In genomic region chr12:50734409-50735263, GRCh38 we compare ENCODE assay signal across 8 cellular contexts. TPM values are rescaled to one million over a fixed set of nuclear protein-coding genes. Genes with fewer than 3 reads are reported as not detected.
DNase-seq lines count a peak whose midpoint lies in the region; ATAC-seq and TF ChIP-seq lines count a peak whose summit lies in the region.

No MANE protein-coding gene starts in this region.

- H3K9me3 ChIP-seq in HCT116 (ENCODE audit: control insufficient read depth in 1 of 2, insufficient read depth in 1 of 2, low read depth in 1 of 2, low read length in 2 of 2) = no peaks in the 10 kb centered on the region

- TF ChIP-seq POLR2A in HCT116 (IDR thresholded peaks at IDR 0.05; ENCODE audit: borderline replicate concordance, extremely low read depth, insufficient read depth, insufficient read length) = no peak

- TF ChIP-seq CTCF in Calu3 (IDR thresholded peaks at IDR 0.05; ENCODE audit: unreplicated experiment) (peak; percentile 15), HCT116 (IDR thresholded peaks at IDR 0.05 in 2 of 3, conservative IDR thresholded peaks at IDR 0.05 in 1 of 3; ENCODE audit: borderline replicate concordance in 1 of 3, insufficient read depth in 1 of 3, low read depth in 2 of 3, low read length in 2 of 3) (peak; percentile 67 to 86 (median 84); a peak in 5 of 6 replicates), fibroblast of villous mesenchyme (IDR thresholded peaks at IDR 0.05; ENCODE audit: insufficient read depth, low read depth, low read length) (peak; percentile 71)

- no peaks in the 10 kb centered on the region for H3K27me3 Mint-ChIP-seq in Calu3 (ENCODE audit: unreplicated experiment)

- intact Hi-C loops in Calu3 (cut with micrococcal nuclease; ENCODE audit: unreplicated experiment) = no loop called here
- intact Hi-C loops in HCT116 (cut with micrococcal nuclease) = loop anchor here (1.0 kb wide), 1 partner anchor 230 kb away; the partner anchor contains the start of gene DIP2B

- peaks cover 13 to 21% of the 10 kb centered on the region in 2 experiments; a peak in 3 of 4 replicates for H3K36me3 ChIP-seq in HCT116 (ENCODE audit: control insufficient read depth in 1 of 2, insufficient read depth in 2 of 2, low read length in 2 of 2)

- no peak overlapping the region for H3K9ac ChIP-seq in HCT116 (ENCODE audit: low read length)

- no peak overlapping the region for H3K4me2 ChIP-seq in HCT116 (ENCODE audit: low read length)

- peaks cover 42% of the 10 kb centered on the region for H3K36me3 Mint-ChIP-seq in Calu3 (ENCODE audit: insufficient read depth, unreplicated experiment)

- POLR2A ChIA-PET in HCT116 (lab: Charles Lee) = no interaction called here

- no peaks in the 10 kb centered on the region for H3K27me3 ChIP-seq in HCT116 (ENCODE audit: insufficient read depth, low read length)

- no peak overlapping the region for H3K27ac Mint-ChIP-seq in Calu3 (ENCODE audit: unreplicated experiment)

- BruUV-seq in Calu3 (replicated peaks; lab: Mats Ljungman, UMichigan) (no TSS peak), HCT116 (replicated peaks; lab: Mats Ljungman, UMichigan) (no TSS peak)

- CTCF ChIA-PET in Calu3 (lab: Charles Lee) = no interaction called here
- CTCF ChIA-PET in HCT116 (lab: Charles Lee) = interaction anchor here (0.6 to 2.0 kb wide), 3 partner anchors 18 to 624 kb away, joined by 3 to 11 read pairs (median 3); partner anchors contain the start of gene DIP2B

- no peak overlapping the region for H3K27ac ChIP-seq in HCT116 (ENCODE audit: low read depth, low read length)

- RAD21 ChIA-PET in HCT116 (lab: Charles Lee; ENCODE audit: low non-redundant PET in 1 of 2, low total read pairs in 2 of 2, uncharacterized antibody in 2 of 2, unreplicated experiment in 2 of 2) = interaction anchor here in 1 of 2 experiments (0.7 kb wide), 1 partner anchor 230 kb away, joined by 3 read pairs; the partner anchor contains the start of gene DIP2B

- peak; percentile 5 for DNase-seq in Calu3
- peak; percentile 6 for DNase-seq in HCT116 (ENCODE audit: low read depth, low spot score)
- DNase-seq in fibroblast of villous mesenchyme (ENCODE audit: low read depth) = peak; percentile 43
- DNase-seq in pons (ENCODE audit: low spot score) = peak; percentile 48
- DNase-seq in T-helper 9 cell = no peak

- H3K4me3 Mint-ChIP-seq in Calu3 (ENCODE audit: low read depth, unreplicated experiment) = no peak overlapping the region

- H4K20me1 ChIP-seq in HCT116 (ENCODE audit: insufficient read depth) = no peaks in the 10 kb centered on the region

- H3K9me2 ChIP-seq in HCT116 (ENCODE audit: insufficient read depth) = no peaks in the 10 kb centered on the region

- H3K4me1 ChIP-seq in HCT116 (ENCODE audit: control insufficient read depth in 1 of 2, insufficient read depth in 2 of 2, low read length in 2 of 2) = peaks cover 0 to 8% of the 10 kb centered on the region in 2 experiments; a peak in 1 of 4 replicates

- ATAC-seq in HCT116 (peak; percentile 94), SK-N-SH treated with all-trans-retinoic acid at 6 μM for 48 hours (peak; percentile 91), GM21390 (IDR thresholded peaks at IDR 0.05; ENCODE audit: unreplicated experiment) (no peak), GM18907 (IDR thresholded peaks at IDR 0.05; ENCODE audit: unreplicated experiment) (no peak)

- peak; percentile 75 for TF ChIP-seq RAD21 in HCT116 (IDR thresholded peaks at IDR 0.05; ENCODE audit: low read depth)

- H2AFZ ChIP-seq in HCT116 (ENCODE audit: low read depth, low read length, poor library complexity, severe bottlenecking) = no peak overlapping the region

- H3K4me1 Mint-ChIP-seq in Calu3 (ENCODE audit: low read depth, unreplicated experiment) = no peaks in the 10 kb centered on the region

- no peaks in the 10 kb centered on the region for H3K79me2 ChIP-seq in HCT116 (ENCODE audit: insufficient read depth, low read length)

- H3K4me3 ChIP-seq in HCT116 (replicated peaks in 1 of 2; ENCODE audit: low read depth in 1 of 2, low read length in 2 of 2) (no peak overlapping the region), fibroblast of villous mesenchyme (ENCODE audit: low read depth, low read length) (no peak overlapping the region)

- H3K9me3 Mint-ChIP-seq in Calu3 (ENCODE audit: low read depth, unreplicated experiment) = no peaks in the 10 kb centered on the region

TF ChIP-seq in HCT116, 20 proteins besides CTCF, POLR2A, EP300 and RAD21 (continues in another document):
- no peak for TF ChIP-seq ZNF274 (IDR thresholded peaks at IDR 0.05; ENCODE audit: low read depth, low read length)
- TF ChIP-seq YY1 (IDR thresholded peaks at IDR 0.05; ENCODE audit: extremely low read depth, insufficient replicate concordance, low read depth, low read length) = no peak
- no peak for TF ChIP-seq EGR1 (IDR thresholded peaks at IDR 0.05; ENCODE audit: low read depth)
- no peak for TF ChIP-seq MAX (IDR thresholded peaks at IDR 0.05)
- TF ChIP-seq EZH2 (IDR thresholded peaks at IDR 0.05) = no peak
- TF ChIP-seq POLR2AphosphoS5 (IDR thresholded peaks at IDR 0.05; ENCODE audit: low read depth, low read length) = no peak
- TF ChIP-seq TCF7L2 (IDR thresholded peaks at IDR 0.05; ENCODE audit: borderline replicate concordance, extremely low read depth, insufficient read depth, insufficient read length) = no peak
- no peak for TF ChIP-seq ZFX (IDR thresholded peaks at IDR 0.05)
- TF ChIP-seq, protein P1, sequence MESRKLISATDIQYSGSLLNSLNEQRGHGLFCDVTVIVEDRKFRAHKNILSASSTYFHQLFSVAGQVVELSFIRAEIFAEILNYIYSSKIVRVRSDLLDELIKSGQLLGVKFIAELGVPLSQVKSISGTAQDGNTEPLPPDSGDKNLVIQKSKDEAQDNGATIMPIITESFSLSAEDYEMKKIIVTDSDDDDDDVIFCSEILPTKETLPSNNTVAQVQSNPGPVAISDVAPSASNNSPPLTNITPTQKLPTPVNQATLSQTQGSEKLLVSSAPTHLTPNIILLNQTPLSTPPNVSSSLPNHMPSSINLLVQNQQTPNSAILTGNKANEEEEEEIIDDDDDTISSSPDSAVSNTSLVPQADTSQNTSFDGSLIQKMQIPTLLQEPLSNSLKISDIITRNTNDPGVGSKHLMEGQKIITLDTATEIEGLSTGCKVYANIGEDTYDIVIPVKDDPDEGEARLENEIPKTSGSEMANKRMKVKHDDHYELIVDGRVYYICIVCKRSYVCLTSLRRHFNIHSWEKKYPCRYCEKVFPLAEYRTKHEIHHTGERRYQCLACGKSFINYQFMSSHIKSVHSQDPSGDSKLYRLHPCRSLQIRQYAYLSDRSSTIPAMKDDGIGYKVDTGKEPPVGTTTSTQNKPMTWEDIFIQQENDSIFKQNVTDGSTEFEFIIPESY (IDR thresholded peaks at IDR 0.05; ENCODE audit: extremely low read depth, insufficient replicate concordance, low read length) = no peak
- TF ChIP-seq CBX3 (IDR thresholded peaks at IDR 0.05; ENCODE audit: low read depth) = no peak
- TF ChIP-seq JUND (IDR thresholded peaks at IDR 0.05) = no peak
- TF ChIP-seq EZH2phosphoT487 (IDR thresholded peaks at IDR 0.05; ENCODE audit: borderline replicate concordance) = no peak

TF ChIP-seq in SK-N-SH treated with all-trans-retinoic acid at 6 μM for 48 hours, 23 proteins besides CTCF, POLR2A, EP300 and RAD21:
- TF ChIP-seq, protein P2, sequence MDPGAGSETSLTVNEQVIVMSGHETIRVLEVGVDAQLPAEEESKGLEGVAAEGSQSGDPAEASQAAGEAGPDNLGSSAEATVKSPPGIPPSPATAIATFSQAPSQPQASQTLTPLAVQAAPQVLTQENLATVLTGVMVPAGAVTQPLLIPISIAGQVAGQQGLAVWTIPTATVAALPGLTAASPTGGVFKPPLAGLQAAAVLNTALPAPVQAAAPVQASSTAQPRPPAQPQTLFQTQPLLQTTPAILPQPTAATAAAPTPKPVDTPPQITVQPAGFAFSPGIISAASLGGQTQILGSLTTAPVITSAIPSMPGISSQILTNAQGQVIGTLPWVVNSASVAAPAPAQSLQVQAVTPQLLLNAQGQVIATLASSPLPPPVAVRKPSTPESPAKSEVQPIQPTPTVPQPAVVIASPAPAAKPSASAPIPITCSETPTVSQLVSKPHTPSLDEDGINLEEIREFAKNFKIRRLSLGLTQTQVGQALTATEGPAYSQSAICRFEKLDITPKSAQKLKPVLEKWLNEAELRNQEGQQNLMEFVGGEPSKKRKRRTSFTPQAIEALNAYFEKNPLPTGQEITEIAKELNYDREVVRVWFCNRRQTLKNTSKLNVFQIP (CRISPR knock-in tag; IDR thresholded peaks at IDR 0.05; ENCODE audit: borderline replicate concordance, low read depth) = no peak
- no peak for TF ChIP-seq ARNTL (CRISPR knock-in tag; IDR thresholded peaks at IDR 0.05; ENCODE audit: borderline replicate concordance, low read depth)
- no peak for TF ChIP-seq ZNF8 (CRISPR knock-in tag; IDR thresholded peaks at IDR 0.05)
- TF ChIP-seq PATZ1 (CRISPR knock-in tag; IDR thresholded peaks at IDR 0.05; ENCODE audit: borderline replicate concordance) = no peak

RNA-seq across cellular contexts. Expression of gene ATF1, which starts 29.3 kb away (rescaled TPM):
- total RNA-seq in Calu3 (2022) (22.9 and 23.4 TPM in 2 replicates), HCT116 (2021; ENCODE audit: unreplicated experiment) (48.8 TPM), fibroblast of villous mesenchyme (27.2 and 33.8 TPM in 2 replicates)
- 40.5 and 44.9 TPM in 2 replicates for polyA plus RNA-seq in HCT116 (2012)

Comparison
In these comparisons a context has a peak if more than half of its experiments do, and no peak if none do; other contexts are left out.
1. CTCF ChIP-seq: peak in every context shown above with its lines; median percentile 84 in HCT116; 71 in fibroblast of villous mesenchyme; 15 in Calu3.
2. ATAC-seq: peak in HCT116 (single experiment) and SK-N-SH treated with all-trans-retinoic acid at 6 μM for 48 hours (single experiment); none in GM21390 (single experiment) and GM18907 (single experiment).